14 cellular contexts compared by ENCODE assay signal in the genomic region with DNA sequence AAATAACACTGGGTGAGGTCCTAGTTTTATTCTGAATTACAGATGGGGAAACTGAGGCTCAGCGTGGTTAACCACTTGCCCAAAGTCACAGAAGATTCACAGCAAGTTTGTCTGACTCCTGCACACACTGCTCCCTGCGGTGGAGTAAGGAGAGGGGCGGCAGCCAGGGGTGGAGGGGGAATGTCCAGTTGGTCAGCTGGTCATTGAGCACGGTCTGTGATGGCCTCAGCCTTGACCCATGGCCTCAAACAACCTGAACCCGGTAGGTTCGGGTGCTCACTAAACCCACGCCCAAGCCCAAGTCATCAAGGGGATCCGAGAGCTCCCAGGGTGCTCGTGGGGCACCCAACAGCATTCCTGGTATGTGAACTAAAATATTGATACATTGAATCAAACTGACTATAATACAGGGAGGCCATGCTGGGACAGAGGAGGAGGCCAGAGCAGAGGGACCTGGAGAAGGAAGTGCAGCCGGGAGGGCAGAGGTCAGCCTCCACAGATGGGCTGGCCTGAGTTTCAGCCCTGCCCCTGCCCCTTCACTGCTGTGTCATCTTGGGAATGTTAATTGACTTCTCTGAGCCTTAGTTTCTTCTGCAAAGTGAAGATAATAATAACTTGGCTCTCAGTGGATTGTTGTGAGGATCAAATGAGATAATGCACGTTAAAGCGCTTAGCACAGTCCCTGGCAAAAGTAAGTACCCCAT. TPM values are rescaled to one million over a fixed set of nuclear protein-coding genes. Genes with fewer than 3 reads are reported as not detected.
DNase-seq lines count a peak whose midpoint lies in the region; TF ChIP-seq lines count a peak whose summit lies in the region.
"Had no signal": no experiment of that assay in that cellular context is flagged by ENCODE, and none has a peak within 500 bp of the region (broad histone marks: within the 10 kb centered on the region; RNA-seq: fewer than 3 reads in every experiment).

No MANE protein-coding gene starts in this region.

- H3K9ac ChIP-seq in fibroblast of lung (ENCODE audit: insufficient read depth, low read length) (no peak overlapping the region), muscle layer of colon (ENCODE audit: low read length) (peak overlapping the region; percentile 92), subcutaneous abdominal adipose tissue (ENCODE audit: low read length in 5 of 5) (peak overlapping the region in 1 of 5 donors; percentile 41)

- no peak overlapping the region for H3K4me2 ChIP-seq in fibroblast of lung (ENCODE audit: extremely low read depth, insufficient read depth, low read length)

- H3K4me3 ChIP-seq in ascending aorta: peak overlapping the region in 1 of 2 donors; percentile 55
- H3K4me3 ChIP-seq in fibroblast of lung (replicated peaks in 1 of 4; ENCODE audit: control extremely low read depth in 1 of 4, insufficient read depth in 1 of 4, low read depth in 3 of 4, low read length in 4 of 4): no peak overlapping the region
- peak overlapping the region; percentile 37 to 71 for H3K4me3 ChIP-seq in muscle layer of colon (ENCODE audit: low read depth in 1 of 2, low read length in 2 of 2)
- no peak overlapping the region for H3K4me3 ChIP-seq in subcutaneous abdominal adipose tissue (ENCODE audit: low read depth in 1 of 5, low read length in 5 of 5)

- H3K4me1 ChIP-seq in ascending aorta: peaks cover 37 to 87% of the 10 kb centered on the region in 2 donors
- H3K4me1 ChIP-seq in fibroblast of lung (ENCODE audit: control insufficient read depth, extremely low read depth, insufficient read depth, low read length): peaks cover 31% of the 10 kb centered on the region
- peaks cover 76% of the 10 kb centered on the region for H3K4me1 ChIP-seq in muscle layer of colon (ENCODE audit: insufficient read depth, low read length)
- H3K4me1 ChIP-seq in subcutaneous abdominal adipose tissue (ENCODE audit: control insufficient read depth in 5 of 5, insufficient read depth in 5 of 5, low read length in 5 of 5): peaks cover 5 to 56% (median 45%) of the 10 kb centered on the region in 5 donors

- no peaks in the 10 kb centered on the region for H4K20me1 ChIP-seq in fibroblast of lung (ENCODE audit: control insufficient read depth, extremely low read depth, insufficient read depth, low read length)

- no peak overlapping the region for H3K27ac Mint-ChIP-seq in progenitor cell of endocrine pancreas
- H3K27ac Mint-ChIP-seq: T-cell had no signal

- no peak overlapping the region for H2AFZ ChIP-seq in fibroblast of lung (ENCODE audit: low read length)

- H3K27me3 Mint-ChIP-seq in progenitor cell of endocrine pancreas: no peaks in the 10 kb centered on the region

- intact Hi-C loops in ascending aorta (cut with DNase I): loop anchor here (1.0 kb wide), 2 partner anchors 24 to 49 kb away; no protein-coding TSS in a partner anchor

- H3K27me3 ChIP-seq in ascending aorta: no peaks in the 10 kb centered on the region
- H3K27me3 ChIP-seq in fibroblast of lung (ENCODE audit: control insufficient read depth, insufficient read depth, low read length): no peaks in the 10 kb centered on the region
- H3K27me3 ChIP-seq in muscle layer of colon (ENCODE audit: control insufficient read depth in 1 of 2, insufficient read depth in 2 of 2, low read length in 2 of 2): no peaks in the 10 kb centered on the region
- H3K27me3 ChIP-seq in subcutaneous abdominal adipose tissue (ENCODE audit: control insufficient read depth in 5 of 5, insufficient read depth in 4 of 5, low read length in 5 of 5): peaks cover 0 to 4% (median 0%) of the 10 kb centered on the region in 5 donors

- no peaks in the 10 kb centered on the region for H3K9me3 Mint-ChIP-seq in progenitor cell of endocrine pancreas (ENCODE audit: low read depth)
- H3K9me3 Mint-ChIP-seq: naive thymus-derived CD8-positive, alpha-beta T cell; T-cell had no signal

- no peaks in the 10 kb centered on the region for H3K36me3 ChIP-seq in ascending aorta
- H3K36me3 ChIP-seq in fibroblast of lung (ENCODE audit: control insufficient read depth, insufficient read depth, low read length): no peaks in the 10 kb centered on the region
- no peaks in the 10 kb centered on the region for H3K36me3 ChIP-seq in muscle layer of colon (ENCODE audit: insufficient read depth, low read length)
- H3K36me3 ChIP-seq in subcutaneous abdominal adipose tissue (ENCODE audit: control insufficient read depth in 5 of 5, insufficient read depth in 5 of 5, low read length in 5 of 5): no peaks in the 10 kb centered on the region

- no peak for TF ChIP-seq CTCF in ascending aorta (IDR thresholded peaks at IDR 0.05)
- TF ChIP-seq CTCF in fibroblast of lung (conservative IDR thresholded peaks at IDR 0.05 in 1 of 2, IDR thresholded peaks at IDR 0.05 in 1 of 2; ENCODE audit: low read depth in 1 of 2, low read length in 2 of 2): no peak
- TF ChIP-seq CTCF in progenitor cell of endocrine pancreas (IDR thresholded peaks at IDR 0.05; ENCODE audit: unreplicated experiment): no peak

- peaks cover 2% of the 10 kb centered on the region for H3K4me1 Mint-ChIP-seq in progenitor cell of endocrine pancreas (ENCODE audit: low read depth)

- no peaks in the 10 kb centered on the region for H3K9me3 ChIP-seq in ascending aorta
- no peaks in the 10 kb centered on the region for H3K9me3 ChIP-seq in fibroblast of lung (ENCODE audit: control insufficient read depth, insufficient read depth, low read depth, low read length)
- H3K9me3 ChIP-seq in muscle layer of colon (ENCODE audit: low read length): no peaks in the 10 kb centered on the region
- H3K9me3 ChIP-seq in subcutaneous abdominal adipose tissue (ENCODE audit: control insufficient read depth in 5 of 5, low read length in 5 of 5): no peaks in the 10 kb centered on the region

- H3K4me3 Mint-ChIP-seq in progenitor cell of endocrine pancreas (ENCODE audit: low read depth): no peak overlapping the region
- H3K4me3 Mint-ChIP-seq: naive thymus-derived CD8-positive, alpha-beta T cell; T-cell had no signal

- H3K36me3 Mint-ChIP-seq in progenitor cell of endocrine pancreas (ENCODE audit: insufficient read depth): no peaks in the 10 kb centered on the region
- H3K36me3 Mint-ChIP-seq: naive thymus-derived CD8-positive, alpha-beta T cell; T-cell had no signal

- peak overlapping the region; percentile 93 to 98 for H3K27ac ChIP-seq in ascending aorta
- H3K27ac ChIP-seq in fibroblast of lung (ENCODE audit: insufficient read depth, low read length): peak overlapping the region; percentile 6
- H3K27ac ChIP-seq in muscle layer of colon (ENCODE audit: low read depth, low read length): peak overlapping the region; percentile 98
- H3K27ac ChIP-seq in subcutaneous abdominal adipose tissue (ENCODE audit: low read depth, low read length): peak overlapping the region; percentile 32

- no peaks in the 10 kb centered on the region for H3K79me2 ChIP-seq in fibroblast of lung (ENCODE audit: control insufficient read depth, insufficient read depth, low read length)

- DNase-seq in ascending aorta (ENCODE audit: low spot score in 2 of 2): no peak
- no peak for DNase-seq in fibroblast of lung (ENCODE audit: low read depth in 2 of 2)
- DNase-seq in SK-N-DZ (ENCODE audit: low spot score): no peak
- no peak for DNase-seq in progenitor cell of endocrine pancreas (ENCODE audit: low spot score, unreplicated experiment)
- no peak for DNase-seq in NCI-H524 (lab: John Stamatoyannopoulos, UW)
- DNase-seq in activated CD4-positive, alpha-beta T cell treated with anti-CD3 and anti-CD28 coated beads for 1 hour: no peak

RNA-seq across cellular contexts. Expression of gene IL17B, which starts 3.6 kb away (rescaled TPM):
- total RNA-seq in ascending aorta: 46.8 TPM
- total RNA-seq in fibroblast of lung: not detected in 2 replicates
- 0.34 TPM in 1 of 2 replicates, not detected in the other for polyA plus RNA-seq in fibroblast of lung
- polyA plus RNA-seq in fibroblast of lung (2012): not detected in 2 replicates
- polyA minus RNA-seq in fibroblast of lung (ENCODE audit: low replicate concordance): not detected in 2 replicates
- polyA plus RNA-seq in SK-N-DZ (2014; cell fraction: cytosol; rRNA removed): 1.9 and 2.3 TPM in 2 replicates
- polyA plus RNA-seq in SK-N-DZ (2014; cell fraction: nucleus; rRNA removed): 0.50 and 4.4 TPM in 2 replicates
- total RNA-seq in progenitor cell of endocrine pancreas: not detected in 2 replicates
- total RNA-seq: bronchial epithelial cell; HT1080; left lobe of liver; naive thymus-derived CD8-positive, alpha-beta T cell; renal cortical epithelial cell; T-cell had no signal
- polyA plus RNA-seq: naive thymus-derived CD8-positive, alpha-beta T cell had no signal

RNA-seq across cellular contexts. Expression of gene PCYOX1L, which starts 24.8 kb away (rescaled TPM):
- 1.5 TPM for total RNA-seq in ascending aorta
- 4.9 and 7.6 TPM in 2 replicates for total RNA-seq in fibroblast of lung
- 9.1 and 11.3 TPM in 2 replicates for polyA plus RNA-seq in fibroblast of lung
- polyA plus RNA-seq in fibroblast of lung (2012): 7.1 and 9.4 TPM in 2 replicates
- 12.6 and 15.1 TPM in 2 replicates for polyA minus RNA-seq in fibroblast of lung (ENCODE audit: low replicate concordance)
- polyA plus RNA-seq in SK-N-DZ (2014; cell fraction: cytosol; rRNA removed): 35.5 and 36.3 TPM in 2 replicates
- 32.9 and 42.1 TPM in 2 replicates for polyA plus RNA-seq in SK-N-DZ (2014; cell fraction: nucleus; rRNA removed)
- 18.6 and 20.6 TPM in 2 replicates for total RNA-seq in progenitor cell of endocrine pancreas

RNA-seq across cellular contexts. Expression of gene GRPEL2, which starts 37.4 kb away (rescaled TPM):
- total RNA-seq in ascending aorta (7.8 TPM), fibroblast of lung (29.6 and 30.8 TPM in 2 replicates), progenitor cell of endocrine pancreas (17.6 and 20.2 TPM in 2 replicates)
- 14.9 and 15.3 TPM in 2 replicates for polyA plus RNA-seq in fibroblast of lung
- polyA plus RNA-seq in fibroblast of lung (2012): 7.3 TPM in 2 replicates
- 2.5 and 4.6 TPM in 2 replicates for polyA minus RNA-seq in fibroblast of lung (ENCODE audit: low replicate concordance)
- polyA plus RNA-seq in SK-N-DZ (2014; cell fraction: cytosol; rRNA removed): 23.4 and 28.1 TPM in 2 replicates
- polyA plus RNA-seq in SK-N-DZ (2014; cell fraction: nucleus; rRNA removed): 15.7 and 18.4 TPM in 2 replicates

Comparison
In these comparisons a context has a peak if more than half of its experiments do, and no peak if none do; other contexts are left out.
1. H3K27ac ChIP-seq: peak in every context shown above with its lines; median percentile 98 in muscle layer of colon; 96 in ascending aorta; 32 in subcutaneous abdominal adipose tissue; 6 in fibroblast of lung.
2. H3K4me3 ChIP-seq: peak in muscle layer of colon (2 of 2); none in fibroblast of lung (0 of 4) and subcutaneous abdominal adipose tissue (0 of 5).
3. RNA of gene IL17B, which starts 3.6 kb away (total RNA-seq): 46.8 TPM in ascending aorta (single experiment); not detected in fibroblast of lung and not detected in progenitor cell of endocrine pancreas; every median in the first group is over 10 times any median in the second.